1 cellular context compared by ENCODE assay signal in genomic region chr20:50794846-50795634, GRCh38.
TF ChIP-seq lines count a peak whose summit lies in the region.

BCAS4 (plus strand) TSS chr20:50795061; CDS start chr20:50795084, 23 bp downstream.

TF ChIP-seq in HepG2, 621 proteins besides CTCF, POLR2A, EP300 and RAD21 (continued from another document and continues in another):
- TF ChIP-seq ZNF343 (CRISPR knock-in tag; IDR thresholded peaks at IDR 0.05) (0 out of 2 replicates have a peak, but pooled peaks have one; percentile 63), NRL (CRISPR knock-in tag; IDR thresholded peaks at IDR 0.05; ENCODE audit: borderline replicate concordance) (peak; percentile 86), ZNF570 (CRISPR knock-in tag; IDR thresholded peaks at IDR 0.05; ENCODE audit: borderline replicate concordance) (no peak), ISL2 (CRISPR knock-in tag; IDR thresholded peaks at IDR 0.05) (peak; percentile 33; the same call in 1 of the 2 replicates), HOXA7 (CRISPR knock-in tag; IDR thresholded peaks at IDR 0.05) (no peak), HOXA5 (CRISPR knock-in tag; IDR thresholded peaks at IDR 0.05) (peak; percentile 72), SAFB2 (CRISPR knock-in tag; IDR thresholded peaks at IDR 0.05; ENCODE audit: borderline replicate concordance, low read depth) (0 out of 2 replicates have a peak, but pooled peaks have one; percentile 92), TCF12 (IDR thresholded peaks at IDR 0.05) (no peak), TCF12 (CRISPR knock-in tag; IDR thresholded peaks at IDR 0.05) (0 out of 2 replicates have a peak, but pooled peaks have one; percentile 23), ZNF251 (CRISPR knock-in tag; IDR thresholded peaks at IDR 0.05) (no peak), SRY (CRISPR knock-in tag; IDR thresholded peaks at IDR 0.05) (peak; percentile 66; the same call in 1 of the 2 replicates), ZNF136 (CRISPR knock-in tag; IDR thresholded peaks at IDR 0.05; ENCODE audit: low read depth) (0 out of 2 replicates have a peak, but pooled peaks have one; percentile 52), SCMH1 (CRISPR knock-in tag; IDR thresholded peaks at IDR 0.05; ENCODE audit: borderline replicate concordance) (no peak), KAT2B (IDR thresholded peaks at IDR 0.05; ENCODE audit: borderline replicate concordance, low read depth, low read length) (no peak), RAD51 (IDR thresholded peaks at IDR 0.05; ENCODE audit: borderline replicate concordance) (no peak), UBTF (CRISPR knock-in tag; IDR thresholded peaks at IDR 0.05) (peak; percentile 89; the same call in 1 of the 2 replicates), ZNF513 (CRISPR knock-in tag; conservative IDR thresholded peaks at IDR 0.05) (no peak), ZNF280D (CRISPR knock-in tag; IDR thresholded peaks at IDR 0.05) (no peak; the same call in 1 of the 2 replicates), STAT6 (CRISPR knock-in tag; IDR thresholded peaks at IDR 0.05; ENCODE audit: borderline replicate concordance) (peak; percentile 53; the same call in 1 of the 2 replicates), GMEB1 (CRISPR knock-in tag; IDR thresholded peaks at IDR 0.05; ENCODE audit: borderline replicate concordance) (no peak), NR2C2 (CRISPR knock-in tag; IDR thresholded peaks at IDR 0.05; ENCODE audit: borderline replicate concordance) (peak; percentile 35; the same call in 1 of the 2 replicates), SYNCRIP (IDR thresholded peaks at IDR 0.05; ENCODE audit: insufficient read depth, low read depth, low read length) (no peak), ARID2 (CRISPR knock-in tag; IDR thresholded peaks at IDR 0.05; ENCODE audit: borderline replicate concordance) (no peak), DDIT3 (CRISPR knock-in tag; IDR thresholded peaks at IDR 0.05) (no peak), KLF16 (CRISPR knock-in tag; IDR thresholded peaks at IDR 0.05) (peak in 1 of 2 experiments; percentile 80; a peak in 1 of 4 replicates), MED1 (CRISPR knock-in tag; IDR thresholded peaks at IDR 0.05) (no peak; the same call in 1 of the 2 replicates), ZNF563 (CRISPR knock-in tag; IDR thresholded peaks at IDR 0.05) (peak; percentile 92), ZBTB7B (CRISPR knock-in tag; IDR thresholded peaks at IDR 0.05) (0 out of 2 replicates have a peak, but pooled peaks have one; percentile 45), BCLAF1 (IDR thresholded peaks at IDR 0.05) (no peak), HOXD1 (CRISPR knock-in tag; IDR thresholded peaks at IDR 0.05) (no peak), ZNF556 (CRISPR knock-in tag; IDR thresholded peaks at IDR 0.05; ENCODE audit: borderline replicate concordance) (peak; percentile 51; the same call in 1 of the 2 replicates), HMG20A (CRISPR knock-in tag; IDR thresholded peaks at IDR 0.05; ENCODE audit: borderline replicate concordance) (no peak), PHF20 (CRISPR knock-in tag; IDR thresholded peaks at IDR 0.05) (peak; percentile 41; the same call in 1 of the 2 replicates), MIER2 (CRISPR knock-in tag; IDR thresholded peaks at IDR 0.05) (no peak; the same call in 1 of the 2 replicates), ZNF160 (CRISPR knock-in tag; IDR thresholded peaks at IDR 0.05) (no peak; the same call in 1 of the 2 replicates), HMGXB4 (CRISPR knock-in tag; IDR thresholded peaks at IDR 0.05; ENCODE audit: borderline replicate concordance in 1 of 2, low read depth in 1 of 2) (peak in 1 of 2 experiments; percentile 96), ZFP36L2 (CRISPR knock-in tag; IDR thresholded peaks at IDR 0.05) (no peak)
- TF ChIP-seq, protein P1, sequence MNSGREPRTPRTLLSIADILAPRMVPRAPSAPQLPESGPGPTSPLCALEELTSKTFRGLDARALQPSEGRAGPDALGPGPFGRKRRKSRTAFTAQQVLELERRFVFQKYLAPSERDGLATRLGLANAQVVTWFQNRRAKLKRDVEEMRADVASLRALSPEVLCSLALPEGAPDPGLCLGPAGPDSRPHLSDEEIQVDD (CRISPR knock-in tag; IDR thresholded peaks at IDR 0.05; ENCODE audit: borderline replicate concordance), result no peak
- TF ChIP-seq, protein P2, sequence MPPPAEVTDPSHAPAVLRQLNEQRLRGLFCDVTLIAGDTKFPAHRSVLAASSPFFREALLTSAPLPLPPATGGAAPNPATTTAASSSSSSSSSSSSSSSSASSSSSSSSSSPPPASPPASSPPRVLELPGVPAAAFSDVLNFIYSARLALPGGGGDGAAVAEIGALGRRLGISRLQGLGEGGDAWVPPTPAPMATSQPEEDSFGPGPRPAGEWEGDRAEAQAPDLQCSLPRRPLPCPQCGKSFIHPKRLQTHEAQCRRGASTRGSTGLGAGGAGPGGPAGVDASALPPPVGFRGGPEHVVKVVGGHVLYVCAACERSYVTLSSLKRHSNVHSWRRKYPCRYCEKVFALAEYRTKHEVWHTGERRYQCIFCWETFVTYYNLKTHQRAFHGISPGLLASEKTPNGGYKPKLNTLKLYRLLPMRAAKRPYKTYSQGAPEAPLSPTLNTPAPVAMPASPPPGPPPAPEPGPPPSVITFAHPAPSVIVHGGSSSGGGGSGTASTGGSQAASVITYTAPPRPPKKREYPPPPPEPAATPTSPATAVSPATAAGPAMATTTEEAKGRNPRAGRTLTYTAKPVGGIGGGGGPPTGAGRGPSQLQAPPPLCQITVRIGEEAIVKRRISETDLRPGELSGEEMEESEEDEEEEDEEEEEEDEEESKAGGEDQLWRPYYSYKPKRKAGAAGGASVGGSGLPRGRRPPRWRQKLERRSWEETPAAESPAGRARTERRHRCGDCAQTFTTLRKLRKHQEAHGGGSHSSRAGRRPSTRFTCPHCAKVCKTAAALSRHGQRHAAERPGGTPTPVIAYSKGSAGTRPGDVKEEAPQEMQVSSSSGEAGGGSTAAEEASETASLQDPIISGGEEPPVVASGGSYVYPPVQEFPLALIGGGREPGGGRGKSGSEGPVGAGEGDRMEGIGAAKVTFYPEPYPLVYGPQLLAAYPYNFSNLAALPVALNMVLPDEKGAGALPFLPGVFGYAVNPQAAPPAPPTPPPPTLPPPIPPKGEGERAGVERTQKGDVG (CRISPR knock-in tag; IDR thresholded peaks at IDR 0.05; ENCODE audit: borderline replicate concordance), result no peak
